13 cellular contexts compared by ENCODE assay signal in genomic region chr17:18004901-18005305, GRCh38. TPM values are rescaled to one million over a fixed set of nuclear protein-coding genes. Genes with fewer than 3 reads are reported as not detected.
A peak's percentile ranks its signal among the peaks of the same experiment; 100 is the strongest.
DNase-seq lines count a peak whose midpoint lies in the region; ATAC-seq, FAIRE-seq and TF ChIP-seq lines count a peak whose summit lies in the region.
"Had no signal": no experiment of that assay in that cellular context is flagged by ENCODE, and none has a peak within 500 bp of the region (broad histone marks: within the 10 kb centered on the region; RNA-seq: fewer than 3 reads in every experiment).

No MANE protein-coding gene starts in this region.

- FAIRE-seq in bronchial epithelial cell (lab: Jason Lieb, UNC): no peak
- FAIRE-seq: GM12891 had no signal

- peaks cover 0 to 3% of the 10 kb centered on the region in 2 donors for H3K4me1 Mint-ChIP-seq in natural killer cell
- no peaks in the 10 kb centered on the region for H3K4me1 Mint-ChIP-seq in activated naive CD8-positive, alpha-beta T cell treated with anti-CD3 and anti-CD28 coated beads for 36 hours

- no peaks in the 10 kb centered on the region for H3K36me3 Mint-ChIP-seq in natural killer cell
- H3K36me3 Mint-ChIP-seq in activated naive CD8-positive, alpha-beta T cell treated with anti-CD3 and anti-CD28 coated beads for 36 hours: peaks cover 7% of the 10 kb centered on the region

- DNase-seq in AG10803 (ENCODE audit: low read depth) (no peak), HuH-7.5 (ENCODE audit: low spot score) (peak; percentile 24), bronchial epithelial cell (ENCODE audit: low read depth) (no peak), left lobe of liver (ENCODE audit: low spot score) (no peak), natural killer cell (no peak), NCI-H2107 treated with DMSO at 0.1 percent for 48 hours (lab: John Stamatoyannopoulos, UW; ENCODE audit: unreplicated experiment) (no peak), hypothalamus (lab: John Stamatoyannopoulos, UW) (no peak)
- DNase-seq in activated naive CD8-positive, alpha-beta T cell treated with anti-CD3 and anti-CD28 coated beads for 36 hours: no peak
- DNase-seq: activated gamma-delta T cell treated with Interleukin-2 at 50 U/mL for 16 hours; CD8-positive, alpha-beta T cell; hippocampal formation; stimulated activated CD4-positive, alpha-beta T cell treated with anti-CD3 and anti-CD28 coated beads, Interleukin-12 subunit alpha, Interleukin-12 subunit beta, amount 100 ng/mL, for 4 hours had no signal

- TF ChIP-seq CTCF in AG10803 (conservative IDR thresholded peaks at IDR 0.05; ENCODE audit: low read length) (peak; percentile 10; the same call in 1 of the 2 replicates), bronchial epithelial cell (IDR thresholded peaks at IDR 0.05; ENCODE audit: insufficient read depth, low read length, severe bottlenecking) (peak; percentile 39), natural killer cell (IDR thresholded peaks at IDR 0.05) (no peak)

- no peaks in the 10 kb centered on the region for H3K27me3 ChIP-seq in bronchial epithelial cell (ENCODE audit: control insufficient read depth, insufficient read depth, low read length)

- no peaks in the 10 kb centered on the region for H3K27me3 Mint-ChIP-seq in natural killer cell (ENCODE audit: low read depth in 2 of 2)
- no peaks in the 10 kb centered on the region for H3K27me3 Mint-ChIP-seq in activated naive CD8-positive, alpha-beta T cell treated with anti-CD3 and anti-CD28 coated beads for 36 hours

- H3K4me3 Mint-ChIP-seq in natural killer cell: no peak overlapping the region
- no peak overlapping the region for H3K4me3 Mint-ChIP-seq in activated naive CD8-positive, alpha-beta T cell treated with anti-CD3 and anti-CD28 coated beads for 36 hours
- H3K4me3 Mint-ChIP-seq: CD8-positive, alpha-beta T cell had no signal

- no peak overlapping the region for H3K27ac Mint-ChIP-seq in natural killer cell
- H3K27ac Mint-ChIP-seq in activated naive CD8-positive, alpha-beta T cell treated with anti-CD3 and anti-CD28 coated beads for 36 hours: no peak overlapping the region
- H3K27ac Mint-ChIP-seq: CD8-positive, alpha-beta T cell had no signal

- H3K4me3 ChIP-seq in AG10803 (ENCODE audit: low read length) (no peak overlapping the region), bronchial epithelial cell (ENCODE audit: low read depth, low read length) (no peak overlapping the region)

- no peaks in the 10 kb centered on the region for H3K36me3 ChIP-seq in bronchial epithelial cell (ENCODE audit: control insufficient read depth, insufficient read depth, low read length)

- no peaks in the 10 kb centered on the region for H3K9me3 Mint-ChIP-seq in natural killer cell
- H3K9me3 Mint-ChIP-seq in activated naive CD8-positive, alpha-beta T cell treated with anti-CD3 and anti-CD28 coated beads for 36 hours: no peaks in the 10 kb centered on the region
- H3K9me3 Mint-ChIP-seq: CD8-positive, alpha-beta T cell had no signal

- peak; percentile 60 for ATAC-seq in left lobe of liver
- no peak for ATAC-seq in natural killer cell
- ATAC-seq: CD8-positive, alpha-beta T cell had no signal

- intact Hi-C loops in natural killer cell (cut with micrococcal nuclease): no loop called here

RNA-seq across cellular contexts. Expression of gene DRC3, which starts 32.2 kb away (rescaled TPM):
- total RNA-seq in bronchial epithelial cell: under 0.01 and 0.13 TPM in 2 replicates
- 1.3 TPM for total RNA-seq in left lobe of liver
- under 1 TPM in 2 of 3 donors, not detected in 1; 0.26 to 0.78 TPM for total RNA-seq in natural killer cell
- under 1 TPM; 0.18 to 0.52 TPM for total RNA-seq in activated naive CD8-positive, alpha-beta T cell treated with anti-CD3 and anti-CD28 coated beads for 36 hours

RNA-seq across cellular contexts. Expression of gene TOM1L2, which starts 32.7 kb away (rescaled TPM):
- total RNA-seq in bronchial epithelial cell (12.4 and 17.8 TPM in 2 replicates), left lobe of liver (17.6 TPM), natural killer cell (10 to 100 TPM; 35.7 to 43.2 (median 35.7) TPM)
- total RNA-seq in activated naive CD8-positive, alpha-beta T cell treated with anti-CD3 and anti-CD28 coated beads for 36 hours: 1 to 10 TPM; 8.5 to 9.0 TPM

RNA-seq across cellular contexts. Expression of gene ATPAF2, which starts 34.1 kb away (rescaled TPM):
- total RNA-seq in bronchial epithelial cell (11.3 and 11.5 TPM in 2 replicates), left lobe of liver (25.9 TPM), natural killer cell (10 to 100 TPM; 31.4 to 43.4 (median 41.5) TPM)
- total RNA-seq in activated naive CD8-positive, alpha-beta T cell treated with anti-CD3 and anti-CD28 coated beads for 36 hours: 10 to 100 TPM; 31.0 to 33.3 TPM

RNA-seq across cellular contexts. Expression of gene GID4, which starts 34.3 kb away (rescaled TPM):
- total RNA-seq in bronchial epithelial cell (5.3 and 6.5 TPM in 2 replicates), left lobe of liver (5.6 TPM), natural killer cell (1 to 10 TPM; 6.6 to 10.0 (median 6.9) TPM)
- total RNA-seq in activated naive CD8-positive, alpha-beta T cell treated with anti-CD3 and anti-CD28 coated beads for 36 hours: 1 to 10 TPM; 7.2 to 7.7 TPM
